Comparison of ENCODE assay signal across 20 cellular contexts in genomic region chr9:19117039-19117716, GRCh38. TPM values are rescaled to one million over a fixed set of nuclear protein-coding genes. Genes with fewer than 3 reads are reported as not detected.
A peak's percentile ranks its signal among the peaks of the same experiment; 100 is the strongest.
DNase-seq lines count a peak whose midpoint lies in the region; ATAC-seq, FAIRE-seq and TF ChIP-seq lines count a peak whose summit lies in the region.
"Had no signal": no experiment of that assay in that cellular context is flagged by ENCODE, and none has a peak within 500 bp of the region (broad histone marks: within the 10 kb centered on the region; RNA-seq: fewer than 3 reads in every experiment).

No MANE protein-coding gene starts in this region.

- CTCF ChIA-PET in activated CD4-positive, alpha-beta memory T cell treated with anti-CD3 and anti-CD28 coated beads, Interleukin-2, amount 10 ng/mL, durations not matched to agents 7 days and 5 days (lab: Charles Lee): interaction anchor here (1.2 to 2.8 kb wide), 2 partner anchors 57 to 348 kb away, joined by 3 to 9 read pairs; no protein-coding TSS in a partner anchor
- CTCF ChIA-PET in activated CD4-positive, alpha-beta memory T cell treated with anti-CD3 and anti-CD28 coated beads for 36 hours (lab: Charles Lee): no interaction called here

- peaks cover 22% of the 10 kb centered on the region for H3K4me1 Mint-ChIP-seq in activated CD4-positive, alpha-beta memory T cell treated with anti-CD3 and anti-CD28 coated beads, Interleukin-2, amount 10 ng/mL, durations not matched to agents 7 days and 5 days
- H3K4me1 Mint-ChIP-seq in activated CD4-positive, alpha-beta memory T cell treated with anti-CD3 and anti-CD28 coated beads for 36 hours (ENCODE audit: low read depth): no peaks in the 10 kb centered on the region
- peaks cover 36% of the 10 kb centered on the region for H3K4me1 Mint-ChIP-seq in chondrocyte (ENCODE audit: low read depth)
- H3K4me1 Mint-ChIP-seq in naive thymus-derived CD8-positive, alpha-beta T cell: peaks cover under 1 to 10% (median 5%) of the 10 kb centered on the region in 4 donors

- H3K4me3 Mint-ChIP-seq in activated CD4-positive, alpha-beta memory T cell treated with anti-CD3 and anti-CD28 coated beads, Interleukin-2, amount 10 ng/mL, durations not matched to agents 7 days and 5 days: no peak overlapping the region
- no peak overlapping the region for H3K4me3 Mint-ChIP-seq in activated CD4-positive, alpha-beta memory T cell treated with anti-CD3 and anti-CD28 coated beads for 36 hours
- no peak overlapping the region for H3K4me3 Mint-ChIP-seq in chondrocyte (ENCODE audit: unreplicated experiment)
- no peak overlapping the region for H3K4me3 Mint-ChIP-seq in naive thymus-derived CD8-positive, alpha-beta T cell
- H3K4me3 Mint-ChIP-seq: activated naive CD4-positive, alpha-beta T cell treated with anti-CD3 and anti-CD28 coated beads, Interleukin-2, amount 10 ng/mL, durations not matched to agents 7 days and 5 days; naive thymus-derived CD4-positive, alpha-beta T cell had no signal

- ATAC-seq in naive thymus-derived CD8-positive, alpha-beta T cell: no peak
- ATAC-seq: naive thymus-derived CD4-positive, alpha-beta T cell had no signal

- no peaks in the 10 kb centered on the region for H3K27me3 Mint-ChIP-seq in activated CD4-positive, alpha-beta memory T cell treated with anti-CD3 and anti-CD28 coated beads, Interleukin-2, amount 10 ng/mL, durations not matched to agents 7 days and 5 days
- no peaks in the 10 kb centered on the region for H3K27me3 Mint-ChIP-seq in activated CD4-positive, alpha-beta memory T cell treated with anti-CD3 and anti-CD28 coated beads for 36 hours
- H3K27me3 Mint-ChIP-seq in chondrocyte (ENCODE audit: low read depth): no peaks in the 10 kb centered on the region
- no peaks in the 10 kb centered on the region for H3K27me3 Mint-ChIP-seq in naive thymus-derived CD8-positive, alpha-beta T cell
- H3K27me3 Mint-ChIP-seq: activated naive CD4-positive, alpha-beta T cell treated with anti-CD3 and anti-CD28 coated beads, Interleukin-2, amount 10 ng/mL, durations not matched to agents 7 days and 5 days; naive thymus-derived CD4-positive, alpha-beta T cell had no signal

- H3K27ac Mint-ChIP-seq in activated CD4-positive, alpha-beta memory T cell treated with anti-CD3 and anti-CD28 coated beads, Interleukin-2, amount 10 ng/mL, durations not matched to agents 7 days and 5 days: peak overlapping the region; percentile 24
- H3K27ac Mint-ChIP-seq in activated CD4-positive, alpha-beta memory T cell treated with anti-CD3 and anti-CD28 coated beads for 36 hours: no peak overlapping the region
- peak overlapping the region; percentile 84 for H3K27ac Mint-ChIP-seq in chondrocyte (ENCODE audit: unreplicated experiment)
- H3K27ac Mint-ChIP-seq in naive thymus-derived CD8-positive, alpha-beta T cell: peak overlapping the region in 6 of 10 donors; percentile 1 to 81 (median 59)
- H3K27ac Mint-ChIP-seq: activated naive CD4-positive, alpha-beta T cell treated with anti-CD3 and anti-CD28 coated beads, Interleukin-2, amount 10 ng/mL, durations not matched to agents 7 days and 5 days had no signal

- no peak for TF ChIP-seq POLR2A in H54 (IDR thresholded peaks at IDR 0.05; ENCODE audit: low read depth, low read length)

- DNase-seq in activated CD4-positive, alpha-beta memory T cell treated with anti-CD3 and anti-CD28 coated beads, Interleukin-2, amount 10 ng/mL, durations not matched to agents 7 days and 5 days: no peak
- DNase-seq in activated CD4-positive, alpha-beta memory T cell treated with anti-CD3 and anti-CD28 coated beads for 36 hours: no peak
- DNase-seq in H54 (ENCODE audit: insufficient read length, low spot score) (no peak), chondrocyte (ENCODE audit: low spot score) (no peak), COLO829 (ENCODE audit: low spot score) (no peak), Kasumi-1 (lab: John Stamatoyannopoulos, UW) (no peak), NCI-H2107 (lab: John Stamatoyannopoulos, UW) (no peak)
- DNase-seq in naive thymus-derived CD8-positive, alpha-beta T cell: no peak
- DNase-seq: activated CD4-positive, CD25-positive, alpha-beta regulatory T cell treated with anti-CD3 and anti-CD28 coated beads, Interleukin-2, amount 50 U/mL, for 72 hours; activated CD8-positive, alpha-beta memory T cell treated with anti-CD3 and anti-CD28 coated beads, Interleukin-2, amount 50 U/mL, for 4 hours; activated naive CD4-positive, alpha-beta T cell treated with anti-CD3 and anti-CD28 coated beads, Interleukin-2, amount 10 ng/mL, durations not matched to agents 7 days and 5 days; DMS153; naive thymus-derived CD4-positive, alpha-beta T cell; NCI-H1436; NCI-H2171; NCI-H82; SK-N-SH; T-helper 9 cell had no signal

- peaks cover 76% of the 10 kb centered on the region for H3K36me3 Mint-ChIP-seq in activated CD4-positive, alpha-beta memory T cell treated with anti-CD3 and anti-CD28 coated beads, Interleukin-2, amount 10 ng/mL, durations not matched to agents 7 days and 5 days (ENCODE audit: low read depth)
- peaks cover 53% of the 10 kb centered on the region for H3K36me3 Mint-ChIP-seq in activated CD4-positive, alpha-beta memory T cell treated with anti-CD3 and anti-CD28 coated beads for 36 hours
- peaks cover 44% of the 10 kb centered on the region for H3K36me3 Mint-ChIP-seq in chondrocyte (ENCODE audit: low read depth)
- H3K36me3 Mint-ChIP-seq in naive thymus-derived CD8-positive, alpha-beta T cell: peaks cover 5 to 83% (median 39%) of the 10 kb centered on the region in 3 donors

- peak; percentile 43 for FAIRE-seq in H54 (lab: Jason Lieb, UNC)
- FAIRE-seq: endothelial cell of umbilical vein had no signal

- H3K9me3 Mint-ChIP-seq in activated CD4-positive, alpha-beta memory T cell treated with anti-CD3 and anti-CD28 coated beads, Interleukin-2, amount 10 ng/mL, durations not matched to agents 7 days and 5 days: no peaks in the 10 kb centered on the region
- H3K9me3 Mint-ChIP-seq in activated CD4-positive, alpha-beta memory T cell treated with anti-CD3 and anti-CD28 coated beads for 36 hours: no peaks in the 10 kb centered on the region
- H3K9me3 Mint-ChIP-seq in chondrocyte (ENCODE audit: low read depth): no peaks in the 10 kb centered on the region
- H3K9me3 Mint-ChIP-seq in naive thymus-derived CD8-positive, alpha-beta T cell: no peaks in the 10 kb centered on the region
- H3K9me3 Mint-ChIP-seq: activated naive CD4-positive, alpha-beta T cell treated with anti-CD3 and anti-CD28 coated beads, Interleukin-2, amount 10 ng/mL, durations not matched to agents 7 days and 5 days; naive thymus-derived CD4-positive, alpha-beta T cell had no signal

- POLR2A ChIA-PET in activated CD4-positive, alpha-beta memory T cell treated with anti-CD3 and anti-CD28 coated beads, Interleukin-2, amount 10 ng/mL, durations not matched to agents 7 days and 5 days (lab: Charles Lee): interaction anchor here (1.9 to 2.3 kb wide), 3 partner anchors 9 to 17 kb away, joined by 6 to 7 read pairs (median 7); no protein-coding TSS in a partner anchor
- POLR2A ChIA-PET in activated CD4-positive, alpha-beta memory T cell treated with anti-CD3 and anti-CD28 coated beads for 36 hours (lab: Charles Lee): no interaction called here
- POLR2A ChIA-PET in naive thymus-derived CD8-positive, alpha-beta T cell (lab: Charles Lee): interaction anchor here (0.7 kb wide), 1 partner anchor 14 kb away, joined by 3 read pairs; no protein-coding TSS in a partner anchor

- intact Hi-C loops in activated CD4-positive, alpha-beta memory T cell treated with anti-CD3 and anti-CD28 coated beads for 36 hours (cut with micrococcal nuclease): no loop called here

- no peak for TF ChIP-seq CTCF in chondrocyte (IDR thresholded peaks at IDR 0.05)

RNA-seq across cellular contexts. Expression of gene PLIN2, which starts 10.1 kb away (rescaled TPM):
- 10 to 100 TPM; 86.7 to 88.8 TPM for total RNA-seq in activated CD4-positive, alpha-beta memory T cell treated with anti-CD3 and anti-CD28 coated beads, Interleukin-2, amount 10 ng/mL, durations not matched to agents 7 days and 5 days
- total RNA-seq in activated CD4-positive, alpha-beta memory T cell treated with anti-CD3 and anti-CD28 coated beads for 36 hours: 10 to 100 TPM; 52.9 to 54.2 TPM
- 20.0 to 78.4 TPM (median 71.9 TPM) in 3 replicates for total RNA-seq in chondrocyte
- total RNA-seq in naive thymus-derived CD8-positive, alpha-beta T cell: 10 to 100 TPM; 50.3 to 53.0 TPM
- polyA plus RNA-seq in naive thymus-derived CD8-positive, alpha-beta T cell: 100 to 1,000 TPM in 1 of 3 donors, 10 to 100 TPM in 2; 62.7 to 105 (median 65.7) TPM
- total RNA-seq: A172 had no signal

RNA-seq across cellular contexts. Expression of gene HAUS6, which starts 14.5 kb away (rescaled TPM):
- 10 to 100 TPM; 26.4 to 26.5 TPM for total RNA-seq in activated CD4-positive, alpha-beta memory T cell treated with anti-CD3 and anti-CD28 coated beads, Interleukin-2, amount 10 ng/mL, durations not matched to agents 7 days and 5 days
- 10 to 100 TPM; 28.7 to 29.8 TPM for total RNA-seq in activated CD4-positive, alpha-beta memory T cell treated with anti-CD3 and anti-CD28 coated beads for 36 hours
- total RNA-seq in chondrocyte: 6.1 to 10.2 TPM (median 7.6 TPM) in 3 replicates
- 10 to 100 TPM; 22.1 TPM for total RNA-seq in naive thymus-derived CD8-positive, alpha-beta T cell
- 1 to 10 TPM; 4.6 to 5.2 (median 4.7) TPM for polyA plus RNA-seq in naive thymus-derived CD8-positive, alpha-beta T cell
